ENCODE assay signal across 1 cellular context in genomic region chr2:240435457-240435954, GRCh38.
A peak's percentile ranks its signal among the peaks of the same experiment; 100 is the strongest.
TF ChIP-seq lines count a peak whose summit lies in the region.

GPC1 (plus strand) TSS chr2:240435663; CDS start chr2:240435919, 256 bp downstream.

TF ChIP-seq in WTC11, 78 proteins besides CTCF, POLR2A, EP300 and RAD21:
- TF ChIP-seq PRDM15 (CRISPR knock-in tag; IDR thresholded peaks at IDR 0.05) (0 out of 2 replicates have a peak, but pooled peaks have one; percentile 11), PRRX2 (CRISPR knock-in tag; IDR thresholded peaks at IDR 0.05) (no peak)
